In genomic region chr3:39541917-39542329, GRCh38 we compare ENCODE assay signal across 8 cellular contexts.
DNase-seq lines count a peak whose midpoint lies in the region; ATAC-seq, FAIRE-seq and TF ChIP-seq lines count a peak whose summit lies in the region.

No MANE protein-coding gene starts in this region.

- H3K4me3 ChIP-seq in fibroblast of pulmonary artery (replicated peaks; ENCODE audit: low read depth, low read length) (no peak overlapping the region), thoracic aorta (peak overlapping the region; percentile 39)

- H3K36me3 ChIP-seq in thoracic aorta, result no peaks in the 10 kb centered on the region

- ATAC-seq in thoracic aorta (ENCODE audit: insufficient number of reproducible peaks, low FRiP score, low read depth), result no peak

- peak; percentile 68 for TF ChIP-seq CTCF in fibroblast of pulmonary artery (IDR thresholded peaks at IDR 0.05; ENCODE audit: low read length, missing control alignments)
- TF ChIP-seq CTCF in thoracic aorta (IDR thresholded peaks at IDR 0.05), result no peak

- peak; percentile 33 for DNase-seq in NCI-H510A treated with DMSO at 0.1 percent for 48 hours (lab: John Stamatoyannopoulos, UW)
- DNase-seq in NCI-H510A (lab: John Stamatoyannopoulos, UW), result no peak
- peak; percentile 71 for DNase-seq in OCI-M1 (lab: John Stamatoyannopoulos, UW)
- peak; percentile 56 for DNase-seq in fibroblast of pulmonary artery (ENCODE audit: low read depth)
- no peak for DNase-seq in thoracic aorta (ENCODE audit: low spot score)
- DNase-seq in GM12892 (ENCODE audit: insufficient read length), result no peak
- DNase-seq in stimulated activated CD4-positive, alpha-beta T cell treated with anti-CD3 and anti-CD28 coated beads, Interleukin-2, amount 100 ng/mL, for 24 hours, result no peak
- DNase-seq in activated gamma-delta T cell treated with Interleukin-2 at 50 U/mL for 16 hours, result no peak

- H3K9me3 ChIP-seq in thoracic aorta, result no peaks in the 10 kb centered on the region

- H3K27me3 ChIP-seq in thoracic aorta (replicated peaks; ENCODE audit: insufficient read depth), result no peaks in the 10 kb centered on the region

- no peak for FAIRE-seq in GM12892 (lab: Jason Lieb, UNC)

- no peak for TF ChIP-seq POLR2A in GM12892 (IDR thresholded peaks at IDR 0.05; ENCODE audit: low read depth, low read length)

- H3K4me1 ChIP-seq in thoracic aorta (ENCODE audit: control insufficient read depth in 1 of 2, low read depth in 2 of 2), result no peaks in the 10 kb centered on the region

- no peak overlapping the region for H3K27ac ChIP-seq in thoracic aorta

Comparison
In these comparisons a context has a peak if more than half of its experiments do, and no peak if none do; other contexts are left out.
1. DNase-seq: peak in NCI-H510A treated with DMSO at 0.1 percent for 48 hours (single experiment), OCI-M1 (single experiment) and fibroblast of pulmonary artery (single experiment); none in NCI-H510A (single experiment), thoracic aorta (single experiment), GM12892 (single experiment), stimulated activated CD4-positive, alpha-beta T cell treated with anti-CD3 and anti-CD28 coated beads, Interleukin-2, amount 100 ng/mL, for 24 hours (0 of 2) and activated gamma-delta T cell treated with Interleukin-2 at 50 U/mL for 16 hours (single experiment).